2 cellular contexts compared by ENCODE assay signal in genomic region chr15:73127302-73127936, GRCh38.
TF ChIP-seq lines count a peak whose summit lies in the region.

No MANE protein-coding gene starts in this region.

TF ChIP-seq in K562, 482 proteins besides CTCF, POLR2A, EP300 and RAD21 (continued from another document):
- TF ChIP-seq TEAD4 (IDR thresholded peaks at IDR 0.05; ENCODE audit: low read length) (peak; percentile 11; the same call in 1 of the 2 replicates), TEAD4 (CRISPR knock-in tag; IDR thresholded peaks at IDR 0.05; ENCODE audit: borderline replicate concordance) (no peak), SMC3 (conservative IDR thresholded peaks at IDR 0.05; ENCODE audit: insufficient read depth, low read depth, low read length) (0 out of 2 replicates have a peak, but pooled peaks have one; percentile 8), NONO (IDR thresholded peaks at IDR 0.05; ENCODE audit: low read depth in 2 of 2, low read length in 1 of 2) (no peak), ZBTB33 (CRISPR knock-in tag; IDR thresholded peaks at IDR 0.05) (no peak), ELF1 (tag; IDR thresholded peaks at IDR 0.05) (peak; percentile 71), SPI1 (IDR thresholded peaks at IDR 0.05; ENCODE audit: borderline replicate concordance, low read depth, low read length) (peak; percentile 94)

TF ChIP-seq in liver, 16 proteins besides CTCF, POLR2A, EP300 and RAD21 (continued from another document):
- TF ChIP-seq, protein P1, sequence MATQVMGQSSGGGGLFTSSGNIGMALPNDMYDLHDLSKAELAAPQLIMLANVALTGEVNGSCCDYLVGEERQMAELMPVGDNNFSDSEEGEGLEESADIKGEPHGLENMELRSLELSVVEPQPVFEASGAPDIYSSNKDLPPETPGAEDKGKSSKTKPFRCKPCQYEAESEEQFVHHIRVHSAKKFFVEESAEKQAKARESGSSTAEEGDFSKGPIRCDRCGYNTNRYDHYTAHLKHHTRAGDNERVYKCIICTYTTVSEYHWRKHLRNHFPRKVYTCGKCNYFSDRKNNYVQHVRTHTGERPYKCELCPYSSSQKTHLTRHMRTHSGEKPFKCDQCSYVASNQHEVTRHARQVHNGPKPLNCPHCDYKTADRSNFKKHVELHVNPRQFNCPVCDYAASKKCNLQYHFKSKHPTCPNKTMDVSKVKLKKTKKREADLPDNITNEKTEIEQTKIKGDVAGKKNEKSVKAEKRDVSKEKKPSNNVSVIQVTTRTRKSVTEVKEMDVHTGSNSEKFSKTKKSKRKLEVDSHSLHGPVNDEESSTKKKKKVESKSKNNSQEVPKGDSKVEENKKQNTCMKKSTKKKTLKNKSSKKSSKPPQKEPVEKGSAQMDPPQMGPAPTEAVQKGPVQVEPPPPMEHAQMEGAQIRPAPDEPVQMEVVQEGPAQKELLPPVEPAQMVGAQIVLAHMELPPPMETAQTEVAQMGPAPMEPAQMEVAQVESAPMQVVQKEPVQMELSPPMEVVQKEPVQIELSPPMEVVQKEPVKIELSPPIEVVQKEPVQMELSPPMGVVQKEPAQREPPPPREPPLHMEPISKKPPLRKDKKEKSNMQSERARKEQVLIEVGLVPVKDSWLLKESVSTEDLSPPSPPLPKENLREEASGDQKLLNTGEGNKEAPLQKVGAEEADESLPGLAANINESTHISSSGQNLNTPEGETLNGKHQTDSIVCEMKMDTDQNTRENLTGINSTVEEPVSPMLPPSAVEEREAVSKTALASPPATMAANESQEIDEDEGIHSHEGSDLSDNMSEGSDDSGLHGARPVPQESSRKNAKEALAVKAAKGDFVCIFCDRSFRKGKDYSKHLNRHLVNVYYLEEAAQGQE (IDR thresholded peaks at IDR 0.05): no peak
- TF ChIP-seq RXRA (IDR thresholded peaks at IDR 0.05): no peak
- no peak for TF ChIP-seq FOXA1 (IDR thresholded peaks at IDR 0.05)
- no peak for TF ChIP-seq YY1 (IDR thresholded peaks at IDR 0.05)
- no peak for TF ChIP-seq SP1 (IDR thresholded peaks at IDR 0.05)
- TF ChIP-seq GABPA (IDR thresholded peaks at IDR 0.05 in 1 of 2, conservative IDR thresholded peaks at IDR 0.05 in 1 of 2): no peak
- no peak for TF ChIP-seq FOXA2 (IDR thresholded peaks at IDR 0.05)
